Comparison of ENCODE assay signal across 35 cellular contexts in the genomic region with DNA sequence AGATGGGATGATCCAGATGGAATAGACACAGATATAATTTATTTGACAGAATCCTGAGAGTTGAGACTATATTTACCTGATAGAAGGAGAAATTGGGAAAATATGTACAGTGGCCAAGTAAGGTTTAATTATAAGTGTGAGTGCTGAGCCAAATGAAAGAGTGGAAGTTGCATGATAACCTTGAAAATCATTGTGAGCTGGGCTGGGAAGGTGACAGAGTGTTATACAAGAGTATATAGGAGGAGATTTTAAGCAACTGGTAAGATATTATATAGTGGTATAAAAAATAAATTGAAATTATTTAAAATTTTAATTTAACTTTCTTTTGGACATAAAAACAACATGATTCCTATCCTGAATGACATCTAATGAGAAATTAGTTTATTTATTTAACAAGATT.
"Had no signal": no experiment of that assay in that cellular context is flagged by ENCODE, and none has a peak within 500 bp of the region (broad histone marks: within the 10 kb centered on the region; RNA-seq: fewer than 3 reads in every experiment).

No MANE protein-coding gene starts in this region.

- H3K36me3 ChIP-seq: MG63 had no signal

- DNase-seq: Karpas-422, Kasumi-1, KBM-7, KG1, MG63, MM.1S, MV-4-11, NCI-H1048, NCI-H1092, NCI-H1092 treated with DMSO at 0.1 percent for 48 hours, NCI-H1105, NCI-H1105 treated with DMSO at 0.1 percent for 48 hours, NCI-H1417, NCI-H1417 treated with DMSO at 0.1 percent for 48 hours, NCI-H1436, NCI-H1436 treated with DMSO at 0.1 percent for 48 hours, NCI-H146, NCI-H1694, NCI-H1694 treated with DMSO at 0.1 percent for 48 hours, NCI-H187, NCI-H187 treated with DMSO at 0.1 percent for 48 hours, NCI-H1930, NCI-H2029, NCI-H2029 treated with DMSO at 0.1 percent for 48 hours, NCI-H2081, NCI-H2081 treated with DMSO at 0.1 percent for 48 hours, NCI-H2107, NCI-H2171, NCI-H2171 treated with DMSO at 0.1 percent for 48 hours, NCI-H2227 treated with DMSO at 0.1 percent for 48 hours, NCI-H226, NCI-H345, NCI-H446, NCI-H446 treated with DMSO at 0.1 percent for 48 hours had no signal

- H3K27ac ChIP-seq: KMS-11 had no signal

- H3K4me3 ChIP-seq: MG63 had no signal

- H3K27me3 ChIP-seq: MG63 had no signal
